Comparison of ENCODE assay signal across 19 cellular contexts in the genomic region with DNA sequence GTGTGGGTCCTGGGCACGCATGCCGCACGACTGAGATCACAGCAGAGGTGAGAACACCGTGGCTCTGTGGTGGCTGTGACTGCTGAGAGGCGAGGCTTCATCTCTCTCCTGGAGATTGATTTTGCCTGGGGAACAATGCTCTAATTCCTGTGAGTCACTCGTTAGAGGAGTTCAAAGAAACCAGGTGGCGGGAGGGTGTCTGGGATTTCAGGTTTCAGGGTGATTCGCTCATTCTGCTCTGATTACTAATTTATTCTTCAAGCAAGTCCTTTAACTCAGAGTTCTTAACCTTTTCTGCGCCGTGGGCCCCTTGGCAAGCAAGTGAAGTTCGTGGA. TPM values are rescaled to one million over a fixed set of nuclear protein-coding genes. Genes with fewer than 3 reads are reported as not detected.
DNase-seq lines count a peak whose midpoint lies in the region; ATAC-seq, FAIRE-seq and TF ChIP-seq lines count a peak whose summit lies in the region.
"Had no signal": no experiment of that assay in that cellular context is flagged by ENCODE, and none has a peak within 500 bp of the region (broad histone marks: within the 10 kb centered on the region; RNA-seq: fewer than 3 reads in every experiment).

No MANE protein-coding gene starts in this region.

- DNase-seq in Caki2 (ENCODE audit: low read depth) (peak; percentile 38), HPDE6-E6E7 (ENCODE audit: extremely low spot score) (peak; percentile 85), astrocyte (ENCODE audit: low read depth) (peak; percentile 81), kidney glomerular epithelial cell (lab: John Stamatoyannopoulos, UW) (peak; percentile 65), chondrocyte (ENCODE audit: low spot score) (no peak), KG1 (lab: John Stamatoyannopoulos, UW) (no peak)
- DNase-seq: activated CD4-positive, CD25-positive, alpha-beta regulatory T cell; activated naive CD4-positive, alpha-beta T cell treated with anti-CD3 and anti-CD28 coated beads for 36 hours; effector CD4-positive, alpha-beta T cell; midbrain; NCI-H1092 treated with DMSO at 0.1 percent for 48 hours; NCI-H345; ovary; small intestine; stimulated activated naive CD4-positive, alpha-beta T cell had no signal

- peak overlapping the region; percentile 0 for H3K4me3 ChIP-seq in astrocyte (ENCODE audit: insufficient read depth, low read depth, low read length)
- H3K4me3 ChIP-seq: ovary had no signal

- H3K27ac ChIP-seq in astrocyte (ENCODE audit: low read depth, low read length): peak overlapping the region; percentile 50
- H3K27ac ChIP-seq: ovary had no signal

- in situ Hi-C loops in Caki2 (cut with HindIII; ENCODE audit: low pct_unique_long_range_greater_than_20kb, low sequenced_read_pairs): no loop called here

- no peaks in the 10 kb centered on the region for H3K27me3 ChIP-seq in astrocyte (ENCODE audit: insufficient read depth, low read length)
- H3K27me3 ChIP-seq: ovary had no signal

- peak overlapping the region; percentile 58 for H3K9ac ChIP-seq in astrocyte (ENCODE audit: low read length)

- H3K9me3 Mint-ChIP-seq in astrocyte (ENCODE audit: unreplicated experiment) (no peaks in the 10 kb centered on the region), chondrocyte (ENCODE audit: low read depth) (no peaks in the 10 kb centered on the region)
- H3K9me3 Mint-ChIP-seq: activated naive CD4-positive, alpha-beta T cell treated with anti-CD3 and anti-CD28 coated beads for 36 hours had no signal

- no peak overlapping the region for H3K4me3 Mint-ChIP-seq in astrocyte (ENCODE audit: unreplicated experiment)
- no peak overlapping the region for H3K4me3 Mint-ChIP-seq in chondrocyte (ENCODE audit: unreplicated experiment)
- H3K4me3 Mint-ChIP-seq: activated naive CD4-positive, alpha-beta T cell treated with anti-CD3 and anti-CD28 coated beads for 36 hours; IgD-negative memory B cell had no signal

- peaks cover 64% of the 10 kb centered on the region for H3K4me1 Mint-ChIP-seq in astrocyte (ENCODE audit: low read depth, unreplicated experiment)
- peaks cover 41% of the 10 kb centered on the region for H3K4me1 Mint-ChIP-seq in chondrocyte (ENCODE audit: low read depth)
- H3K4me1 Mint-ChIP-seq: IgD-negative memory B cell had no signal

- H4K20me1 ChIP-seq in astrocyte (ENCODE audit: insufficient read depth, low read length): peaks cover 80% of the 10 kb centered on the region

- H3K36me3 Mint-ChIP-seq in astrocyte (ENCODE audit: low read depth, unreplicated experiment) (peaks cover under 1% of the 10 kb centered on the region), chondrocyte (ENCODE audit: low read depth) (peaks cover 2% of the 10 kb centered on the region)
- H3K36me3 Mint-ChIP-seq: IgD-negative memory B cell had no signal

- no peaks in the 10 kb centered on the region for H3K27me3 Mint-ChIP-seq in astrocyte (ENCODE audit: low read depth, unreplicated experiment)
- no peaks in the 10 kb centered on the region for H3K27me3 Mint-ChIP-seq in chondrocyte (ENCODE audit: low read depth)
- H3K27me3 Mint-ChIP-seq: IgD-negative memory B cell had no signal

- TF ChIP-seq CTCF in astrocyte (IDR thresholded peaks at IDR 0.05; ENCODE audit: insufficient read depth, low read depth, low read length) (no peak), chondrocyte (IDR thresholded peaks at IDR 0.05) (no peak)

- no peak overlapping the region for H2AFZ ChIP-seq in astrocyte (ENCODE audit: low read depth, low read length)

- H3K36me3 ChIP-seq in astrocyte (ENCODE audit: insufficient read depth, low read length): no peaks in the 10 kb centered on the region
- H3K36me3 ChIP-seq: ovary had no signal

- peaks cover 84% of the 10 kb centered on the region for H3K79me2 ChIP-seq in astrocyte (ENCODE audit: insufficient read depth, low read length)

- no peak for FAIRE-seq in astrocyte (lab: Jason Lieb, UNC)
- FAIRE-seq: small intestine had no signal

- no peak for TF ChIP-seq POLR2A in GM18505 (IDR thresholded peaks at IDR 0.05; ENCODE audit: borderline replicate concordance, extremely low read depth, insufficient read depth, insufficient read length)

- H3K27ac Mint-ChIP-seq in astrocyte (ENCODE audit: unreplicated experiment): peak overlapping the region; percentile 58
- no peak overlapping the region for H3K27ac Mint-ChIP-seq in chondrocyte (ENCODE audit: unreplicated experiment)
- H3K27ac Mint-ChIP-seq: activated naive CD4-positive, alpha-beta T cell treated with anti-CD3 and anti-CD28 coated beads for 36 hours; IgD-negative memory B cell had no signal

- peak overlapping the region; percentile 60 for H3K4me2 ChIP-seq in astrocyte (ENCODE audit: low read length)

- ATAC-seq in HG03196 (IDR thresholded peaks at IDR 0.05; ENCODE audit: unreplicated experiment) (no peak), GM18505 (IDR thresholded peaks at IDR 0.05; ENCODE audit: unreplicated experiment) (no peak)

- H3K9me3 ChIP-seq in astrocyte (ENCODE audit: insufficient read depth, low read depth, low read length): no peaks in the 10 kb centered on the region
- H3K9me3 ChIP-seq: ovary had no signal

- H3K4me1 ChIP-seq in astrocyte (ENCODE audit: insufficient read depth, low read length): peaks cover 30% of the 10 kb centered on the region

RNA-seq across cellular contexts. Expression of gene GLI2, which starts 56.3 kb away (rescaled TPM):
- total RNA-seq in Caki2 (2014; rRNA removed; shearing (Covaris generic); ENCODE audit: low replicate concordance): 0.44 and 0.72 TPM in 2 replicates
- total RNA-seq in astrocyte (42.9 and 44.5 TPM in 2 replicates), chondrocyte (31.1 to 37.0 TPM (median 36.0 TPM) in 3 replicates)
- total RNA-seq: activated naive CD4-positive, alpha-beta T cell treated with anti-CD3 and anti-CD28 coated beads for 36 hours; OCI-LY7 had no signal

Comparison
In these comparisons a context has a peak if more than half of its experiments do, and no peak if none do; other contexts are left out.
1. DNase-seq: peak in Caki2 (single experiment), HPDE6-E6E7 (single experiment), astrocyte (single experiment) and kidney glomerular epithelial cell (single experiment); none in chondrocyte (single experiment) and KG1 (single experiment).
2. RNA of gene GLI2, which starts 56.3 kb away (total RNA-seq): 42.9 to 44.5 TPM in astrocyte and 31.1 to 37.0 TPM in chondrocyte; 0.44 to 0.72 TPM in Caki2; every median in the first group is over 10 times any median in the second.